Comparison of ENCODE assay signal across 15 cellular contexts in genomic region chr10:114905450-114905849, GRCh38. TPM values are rescaled to one million over a fixed set of nuclear protein-coding genes. Genes with fewer than 3 reads are reported as not detected.
A peak's percentile ranks its signal among the peaks of the same experiment; 100 is the strongest.
DNase-seq lines count a peak whose midpoint lies in the region; TF ChIP-seq lines count a peak whose summit lies in the region.
"Had no signal": no experiment of that assay in that cellular context is flagged by ENCODE, and none has a peak within 500 bp of the region (broad histone marks: within the 10 kb centered on the region; RNA-seq: fewer than 3 reads in every experiment).

No MANE protein-coding gene starts in this region.

- in situ Hi-C loops in GM13977 (cut with MboI; ENCODE audit: low pct_unique_long_range_greater_than_20kb, low sequenced_read_pairs, unreplicated experiment), result no loop called here

- H3K27me3 Mint-ChIP-seq in activated naive CD4-positive, alpha-beta T cell treated with anti-CD3 and anti-CD28 coated beads for 36 hours (ENCODE audit: low read depth), result peaks cover 6% of the 10 kb centered on the region

- no peak overlapping the region for H3K4me3 ChIP-seq in fibroblast of pulmonary artery (replicated peaks; ENCODE audit: low read depth, low read length)
- H3K4me3 ChIP-seq: esophagus squamous epithelium, mucosa of descending colon had no signal

- H3K9me3 Mint-ChIP-seq in activated naive CD4-positive, alpha-beta T cell treated with anti-CD3 and anti-CD28 coated beads for 36 hours, result no peaks in the 10 kb centered on the region
- H3K9me3 Mint-ChIP-seq: activated naive CD4-positive, alpha-beta T cell treated with anti-CD3 and anti-CD28 coated beads, Interleukin-2, amount 50 U/mL, for 24 hours; CD4-positive, alpha-beta memory T cell had no signal

- intact Hi-C loops in activated naive CD4-positive, alpha-beta T cell treated with anti-CD3 and anti-CD28 coated beads for 36 hours (cut with micrococcal nuclease), result no loop called here

- CTCF ChIA-PET in activated naive CD4-positive, alpha-beta T cell treated with anti-CD3 and anti-CD28 coated beads for 36 hours (lab: Charles Lee), result no interaction called here

- TF ChIP-seq CTCF in fibroblast of pulmonary artery (IDR thresholded peaks at IDR 0.05; ENCODE audit: low read length, missing control alignments) (no peak), GM13977 (IDR thresholded peaks at IDR 0.05; ENCODE audit: extremely low read depth, insufficient read depth, missing control alignments) (no peak)

- H3K36me3 Mint-ChIP-seq in activated naive CD4-positive, alpha-beta T cell treated with anti-CD3 and anti-CD28 coated beads for 36 hours (ENCODE audit: low read depth), result no peaks in the 10 kb centered on the region
- H3K36me3 Mint-ChIP-seq: activated naive CD4-positive, alpha-beta T cell treated with anti-CD3 and anti-CD28 coated beads, Interleukin-2, amount 50 U/mL, for 24 hours; CD4-positive, alpha-beta memory T cell had no signal

- H3K27ac Mint-ChIP-seq in activated naive CD4-positive, alpha-beta T cell treated with anti-CD3 and anti-CD28 coated beads for 36 hours, result no peak overlapping the region
- H3K27ac Mint-ChIP-seq: activated naive CD4-positive, alpha-beta T cell treated with anti-CD3 and anti-CD28 coated beads, Interleukin-2, amount 50 U/mL, for 24 hours; stimulated activated naive CD8-positive, alpha-beta T cell treated with anti-CD3 and anti-CD28 coated beads, Interleukin-15, amount 100 ng/mL, for 72 hours had no signal

- no peak overlapping the region for H3K4me3 Mint-ChIP-seq in activated naive CD4-positive, alpha-beta T cell treated with anti-CD3 and anti-CD28 coated beads for 36 hours
- H3K4me3 Mint-ChIP-seq: activated naive CD4-positive, alpha-beta T cell treated with anti-CD3 and anti-CD28 coated beads, Interleukin-2, amount 50 U/mL, for 24 hours; CD4-positive, alpha-beta memory T cell; stimulated activated naive CD8-positive, alpha-beta T cell treated with anti-CD3 and anti-CD28 coated beads, Interleukin-15, amount 100 ng/mL, for 72 hours had no signal

- DNase-seq in ELR (ENCODE audit: low read depth), result peak; percentile 55
- DNase-seq in RKO (ENCODE audit: low spot score), result peak; percentile 25
- peak; percentile 20 for DNase-seq in fibroblast of pulmonary artery (ENCODE audit: low read depth)
- DNase-seq in renal cortical epithelial cell (ENCODE audit: low read depth), result peak; percentile 75
- no peak for DNase-seq in GM13977 (ENCODE audit: low spot score)
- no peak for DNase-seq in activated naive CD4-positive, alpha-beta T cell treated with anti-CD3 and anti-CD28 coated beads for 36 hours
- no peak for DNase-seq in activated CD4-positive, CD25-positive, alpha-beta regulatory T cell (lab: John Stamatoyannopoulos, UW)
- DNase-seq: CD4-positive, alpha-beta memory T cell; esophagus squamous epithelium; GF-D8; H7; mucosa of descending colon; NCI-H1105 treated with DMSO at 0.1 percent for 48 hours; stimulated activated naive CD8-positive, alpha-beta T cell treated with anti-CD3 and anti-CD28 coated beads, Interleukin-15, amount 100 ng/mL, for 72 hours had no signal

- no peaks in the 10 kb centered on the region for H3K4me1 Mint-ChIP-seq in activated naive CD4-positive, alpha-beta T cell treated with anti-CD3 and anti-CD28 coated beads for 36 hours (ENCODE audit: low read depth)
- H3K4me1 Mint-ChIP-seq: activated naive CD4-positive, alpha-beta T cell treated with anti-CD3 and anti-CD28 coated beads, Interleukin-2, amount 50 U/mL, for 24 hours; CD4-positive, alpha-beta memory T cell; stimulated activated naive CD8-positive, alpha-beta T cell treated with anti-CD3 and anti-CD28 coated beads, Interleukin-15, amount 100 ng/mL, for 72 hours had no signal

RNA-seq across cellular contexts. Expression of gene TRUB1, which starts 32.5 kb away (rescaled TPM):
- total RNA-seq in renal cortical epithelial cell, result 47.0 and 56.4 TPM in 2 replicates
- total RNA-seq in activated naive CD4-positive, alpha-beta T cell treated with anti-CD3 and anti-CD28 coated beads for 36 hours, result 10 to 100 TPM; 15.2 to 15.3 TPM

Comparison
In these comparisons a context has a peak if more than half of its experiments do, and no peak if none do; other contexts are left out.
1. DNase-seq: peak in ELR (single experiment), RKO (single experiment), fibroblast of pulmonary artery (single experiment) and renal cortical epithelial cell (single experiment); none in GM13977 (single experiment), activated naive CD4-positive, alpha-beta T cell treated with anti-CD3 and anti-CD28 coated beads for 36 hours (single experiment) and activated CD4-positive, CD25-positive, alpha-beta regulatory T cell (0 of 4).